In the genomic region with DNA sequence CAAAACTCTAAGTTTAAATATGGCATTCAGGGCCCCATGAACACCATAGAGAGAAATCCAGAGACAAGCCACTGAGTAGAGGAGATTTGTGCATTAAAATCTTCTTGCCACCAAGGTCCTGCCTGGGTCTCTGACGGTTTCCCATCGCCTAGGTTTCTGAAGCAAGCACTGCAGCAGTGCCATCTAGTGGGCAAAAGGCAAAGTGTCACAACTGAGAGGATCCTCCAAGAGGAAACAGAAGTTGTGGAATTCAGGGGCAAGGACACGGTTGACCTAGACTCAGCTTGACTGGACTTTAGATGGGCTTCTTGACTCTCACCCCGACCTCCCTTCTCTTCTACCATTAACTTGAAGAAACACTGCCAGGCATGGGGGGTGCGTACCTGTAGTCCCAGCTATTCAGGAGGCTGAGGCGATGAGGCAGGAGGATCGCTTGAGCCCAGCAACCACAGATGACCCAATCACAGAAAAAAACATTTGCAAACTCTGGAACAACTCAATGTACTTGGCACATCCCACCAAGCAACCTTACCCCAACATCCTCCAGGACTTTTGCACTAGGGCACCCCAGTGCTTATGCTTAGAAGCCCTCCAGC, we compare ENCODE assay signal across 8 cellular contexts.
A peak's percentile ranks its signal among the peaks of the same experiment; 100 is the strongest.
DNase-seq lines count a peak whose midpoint lies in the region; ATAC-seq and TF ChIP-seq lines count a peak whose summit lies in the region.

No MANE protein-coding gene starts in this region.

- peak; percentile 82 for TF ChIP-seq CTCF in PC-3 (conservative IDR thresholded peaks at IDR 0.05; ENCODE audit: low read depth, low read length)
- TF ChIP-seq CTCF in adrenal gland (IDR thresholded peaks at IDR 0.05): peak; percentile 76 to 93 (median 84)
- TF ChIP-seq CTCF in right atrium auricular region (IDR thresholded peaks at IDR 0.05): peak; percentile 84 to 88

- no peak overlapping the region for H3K9ac ChIP-seq in PC-3 (ENCODE audit: low read length)

- CTCF ChIA-PET in PC-3 (lab: Charles Lee): no interaction called here

- ATAC-seq in PC-3 (peak; percentile 73), GM21723 (IDR thresholded peaks at IDR 0.05; ENCODE audit: unreplicated experiment) (no peak)

- H3K4me1 ChIP-seq in PC-3 (ENCODE audit: insufficient read depth, low read length) (no peaks in the 10 kb centered on the region), adrenal gland (replicated peaks in 1 of 2) (peaks cover 0 to 5% of the 10 kb centered on the region in 2 donors), right atrium auricular region (peaks cover 0 to 6% of the 10 kb centered on the region in 2 donors)

- no peak overlapping the region for H2AFZ ChIP-seq in PC-3 (ENCODE audit: low read length)

- no peaks in the 10 kb centered on the region for H3K27me3 ChIP-seq in PC-3 (ENCODE audit: low read length)
- H3K27me3 ChIP-seq in adrenal gland: peaks cover 4% of the 10 kb centered on the region
- H3K27me3 ChIP-seq in right atrium auricular region: no peaks in the 10 kb centered on the region

- H3K9me3 ChIP-seq in PC-3 (ENCODE audit: low read length) (no peaks in the 10 kb centered on the region), adrenal gland (replicated peaks in 1 of 3) (no peaks in the 10 kb centered on the region), right atrium auricular region (no peaks in the 10 kb centered on the region)

- no peak overlapping the region for H3K27ac ChIP-seq in PC-3 (ENCODE audit: low read length)
- no peak overlapping the region for H3K27ac ChIP-seq in adrenal gland
- H3K27ac ChIP-seq in right atrium auricular region: no peak overlapping the region

- POLR2A ChIA-PET in PC-3 (lab: Charles Lee; ENCODE audit: unreplicated experiment): no interaction called here

- intact Hi-C loops in PC-3 (cut with micrococcal nuclease) (loop anchor here (1.0 kb wide), 1 partner anchor 879 kb away; no protein-coding TSS in a partner anchor), adrenal gland (cut with DNase I) (no loop called here)

- H3K4me2 ChIP-seq in PC-3 (ENCODE audit: low read length): no peak overlapping the region

- BruUV-seq in PC-3 (replicated peaks; lab: Mats Ljungman, UMichigan): no TSS peak

- H3K9me2 ChIP-seq in PC-3 (replicated peaks; ENCODE audit: low read length): no peaks in the 10 kb centered on the region

- H3F3A ChIP-seq in PC-3 (ENCODE audit: low read length, unreplicated experiment): no peaks in the 10 kb centered on the region

- DNase-seq in NCI-H187 (lab: John Stamatoyannopoulos, UW) (peak; percentile 13 to 60), NCI-H187 treated with DMSO at 0.1 percent for 48 hours (lab: John Stamatoyannopoulos, UW) (no peak), HT1080 (ENCODE audit: low read depth) (peak; percentile 43), PC-3 (peak; percentile 66), adrenal gland (peak; percentile 61 to 89 (median 79)), right atrium auricular region (ENCODE audit: low spot score) (peak; percentile 69), pulmonary artery endothelial cell (ENCODE audit: low read depth, low spot score) (peak; percentile 4)

- H3K79me2 ChIP-seq in PC-3 (ENCODE audit: low read length): no peaks in the 10 kb centered on the region

- no peak overlapping the region for H3K4me3 ChIP-seq in PC-3 (ENCODE audit: low read length)
- no peak overlapping the region for H3K4me3 ChIP-seq in adrenal gland
- no peak overlapping the region for H3K4me3 ChIP-seq in right atrium auricular region

- WGBS in adrenal gland, 4 donors: 28 to 42% (median 38%) methylated on average over 5 to 7 of the region's 7 CpGs

- no peaks in the 10 kb centered on the region for H4K20me1 ChIP-seq in PC-3 (ENCODE audit: low read length)

- no peak for TF ChIP-seq POLR2A in adrenal gland (IDR thresholded peaks at IDR 0.05)

- H3K36me3 ChIP-seq in PC-3 (ENCODE audit: low read depth, low read length) (no peaks in the 10 kb centered on the region), adrenal gland (replicated peaks in 1 of 2) (no peaks in the 10 kb centered on the region), right atrium auricular region (no peaks in the 10 kb centered on the region)
